7 cellular contexts compared by ENCODE assay signal in genomic region chr7:66481229-66481628, GRCh38.
DNase-seq lines count a peak whose midpoint lies in the region; FAIRE-seq and TF ChIP-seq lines count a peak whose summit lies in the region.
"Not testable (repeated sequence)": the region's sequence is repeated elsewhere in the genome, so short reads cannot be mapped to it uniquely, and the experiment has no call there.

No MANE protein-coding gene starts in this region.

- not testable (repeated sequence) for H3K36me3 ChIP-seq in bronchial epithelial cell (ENCODE audit: control insufficient read depth, insufficient read depth, low read length); esophagus (ENCODE audit: control insufficient read depth in 2 of 2, insufficient read depth in 2 of 2, low read length in 1 of 2); keratinocyte (ENCODE audit: control insufficient read depth in 2 of 2, extremely low read depth in 1 of 2, insufficient read depth in 2 of 2, low read length in 2 of 2); smooth muscle cell (ENCODE audit: low read depth)
- peaks cover 0 to 76% (median 8%) of the 10 kb centered on the region in 3 donors for H3K36me3 ChIP-seq in esophagus squamous epithelium

- TF ChIP-seq POLR2A in esophagus squamous epithelium (IDR thresholded peaks at IDR 0.05) = not testable (repeated sequence)

- not testable (repeated sequence) for H3K27me3 ChIP-seq in bronchial epithelial cell (ENCODE audit: control insufficient read depth, insufficient read depth, low read length); esophagus (ENCODE audit: control insufficient read depth in 1 of 2, insufficient read depth in 2 of 2, low read length in 2 of 2); esophagus squamous epithelium; keratinocyte (ENCODE audit: control insufficient read depth, extremely low read depth, insufficient read depth, low read length); smooth muscle cell (ENCODE audit: low read depth)

- H3K27me3 Mint-ChIP-seq in activated CD4-positive, alpha-beta T cell treated with anti-CD3 and anti-CD28 coated beads, Interleukin-2, amount 10 ng/mL, durations not matched to agents 24 days and 14 days = not testable (repeated sequence)

- H3K4me1 ChIP-seq in esophagus (ENCODE audit: control insufficient read depth in 2 of 2, insufficient read depth in 2 of 2, low read length in 1 of 2); esophagus squamous epithelium; keratinocyte (ENCODE audit: control insufficient read depth, extremely low read depth, insufficient read depth, low read length); smooth muscle cell (ENCODE audit: low read depth): not testable (repeated sequence)

- not testable (repeated sequence) for H3K4me2 ChIP-seq in keratinocyte (ENCODE audit: control insufficient read depth, extremely low read depth, insufficient read depth, low read depth, low read length); smooth muscle cell

- not testable (repeated sequence) for H3K9me1 ChIP-seq in keratinocyte (ENCODE audit: control insufficient read depth, extremely low read depth, insufficient read depth, low read length)

- not testable (repeated sequence) for H3K9me3 Mint-ChIP-seq in activated CD4-positive, alpha-beta T cell treated with anti-CD3 and anti-CD28 coated beads, Interleukin-2, amount 10 ng/mL, durations not matched to agents 24 days and 14 days

- peak overlapping the region; percentile 2 for H3K27ac Mint-ChIP-seq in activated CD4-positive, alpha-beta T cell treated with anti-CD3 and anti-CD28 coated beads, Interleukin-2, amount 10 ng/mL, durations not matched to agents 24 days and 14 days

- peak overlapping the region; percentile 42 to 75 for H3K27ac ChIP-seq in esophagus (ENCODE audit: low read depth in 2 of 2, low read length in 1 of 2)
- H3K27ac ChIP-seq in esophagus squamous epithelium = peak overlapping the region in 3 of 4 donors; percentile 52 to 82 (median 67)
- H3K27ac ChIP-seq in keratinocyte (ENCODE audit: control insufficient read depth, insufficient read depth, low read length) = peak overlapping the region; percentile 31
- peak overlapping the region; percentile 11 for H3K27ac ChIP-seq in smooth muscle cell (ENCODE audit: low read depth)

- 71% methylated on average over 1 of the region's 1 CpG for WGBS in esophagus, 2 donors
- 73 to 80% methylated on average over 1 of the region's 1 CpG for WGBS in esophagus squamous epithelium, 2 donors
- WGBS in smooth muscle cell (ENCODE audit: low lambda C conversion rate) = 92% methylated on average over 1 of the region's 1 CpG

- intact Hi-C loops in activated CD4-positive, alpha-beta T cell treated with anti-CD3 and anti-CD28 coated beads, Interleukin-2, amount 10 ng/mL, durations not matched to agents 24 days and 14 days (cut with micrococcal nuclease); esophagus squamous epithelium (cut with DNase I): not testable (repeated sequence)

- H3K9ac ChIP-seq in keratinocyte (ENCODE audit: control insufficient read depth, extremely low read depth, insufficient read depth, low read length); smooth muscle cell (ENCODE audit: low read depth): not testable (repeated sequence)

- not testable (repeated sequence) for H3K4me3 ChIP-seq in bronchial epithelial cell (ENCODE audit: low read depth, low read length); epithelial cell of esophagus (ENCODE audit: low read length); esophagus (ENCODE audit: low read depth in 1 of 2, low read length in 2 of 2); esophagus squamous epithelium; keratinocyte (ENCODE audit: control insufficient read depth in 2 of 3, extremely low read depth in 1 of 3, insufficient read depth in 2 of 3, low read depth in 1 of 3, low read length in 3 of 3); smooth muscle cell

- not testable (repeated sequence) for H3K79me2 ChIP-seq in keratinocyte (ENCODE audit: control insufficient read depth, insufficient read depth, low read length); smooth muscle cell (ENCODE audit: low read depth)

- FAIRE-seq in bronchial epithelial cell (lab: Jason Lieb, UNC) = peak; percentile 88
- peak; percentile 74 for FAIRE-seq in keratinocyte (lab: Jason Lieb, UNC)

- DNase-seq in activated CD4-positive, alpha-beta T cell treated with anti-CD3 and anti-CD28 coated beads, Interleukin-2, amount 10 ng/mL, durations not matched to agents 24 days and 14 days; esophagus squamous epithelium (lab: John Stamatoyannopoulos, UW); keratinocyte (ENCODE audit: low read depth, low spot score); smooth muscle cell (lab: John Stamatoyannopoulos, UW; ENCODE audit: unreplicated experiment): not testable (repeated sequence)
- DNase-seq in bronchial epithelial cell (ENCODE audit: low read depth) (peak; percentile 43), epithelial cell of esophagus (ENCODE audit: low read depth) (peak; percentile 75)

- H3K4me1 Mint-ChIP-seq in activated CD4-positive, alpha-beta T cell treated with anti-CD3 and anti-CD28 coated beads, Interleukin-2, amount 10 ng/mL, durations not matched to agents 24 days and 14 days = not testable (repeated sequence)

- H2AFZ ChIP-seq in keratinocyte (ENCODE audit: control insufficient read depth, low read length); smooth muscle cell (ENCODE audit: low read depth): not testable (repeated sequence)

- dilution Hi-C loops in keratinocyte (cut with MboI; ENCODE audit: extremely low pct_ligation_motif_present, low sequenced_read_pairs) = not testable (repeated sequence)

- H4K20me1 ChIP-seq in keratinocyte (ENCODE audit: control insufficient read depth, extremely low read depth, insufficient read depth, low read length); smooth muscle cell (ENCODE audit: low read depth): not testable (repeated sequence)

- not testable (repeated sequence) for H3K9me3 ChIP-seq in esophagus (ENCODE audit: control insufficient read depth in 2 of 2, insufficient read depth in 1 of 2, low read depth in 1 of 2, low read length in 1 of 2); esophagus squamous epithelium; keratinocyte (ENCODE audit: control insufficient read depth, low read depth, low read length); smooth muscle cell (replicated peaks; ENCODE audit: low read depth)

- H3F3A ChIP-seq in smooth muscle cell (ENCODE audit: low read depth) = not testable (repeated sequence)

- H3K36me3 Mint-ChIP-seq in activated CD4-positive, alpha-beta T cell treated with anti-CD3 and anti-CD28 coated beads, Interleukin-2, amount 10 ng/mL, durations not matched to agents 24 days and 14 days (ENCODE audit: low read depth) = peaks cover 27% of the 10 kb centered on the region

- not testable (repeated sequence) for H3K4me3 Mint-ChIP-seq in activated CD4-positive, alpha-beta T cell treated with anti-CD3 and anti-CD28 coated beads, Interleukin-2, amount 10 ng/mL, durations not matched to agents 24 days and 14 days

- not testable (repeated sequence) for TF ChIP-seq CTCF in bronchial epithelial cell (IDR thresholded peaks at IDR 0.05; ENCODE audit: insufficient read depth, low read length, severe bottlenecking); epithelial cell of esophagus (IDR thresholded peaks at IDR 0.05; ENCODE audit: insufficient read depth, low read depth, low read length, missing control alignments); esophagus squamous epithelium (IDR thresholded peaks at IDR 0.05); keratinocyte (optimal IDR thresholded peaks at IDR 0.05 in 1 of 3, IDR thresholded peaks at IDR 0.05 in 1 of 3, conservative IDR thresholded peaks at IDR 0.05 in 1 of 3; ENCODE audit: extremely low read depth in 1 of 3, insufficient read depth in 2 of 3, low read length in 3 of 3); smooth muscle cell (IDR thresholded peaks at IDR 0.05; ENCODE audit: borderline replicate concordance, insufficient read depth, poor library complexity, severe bottlenecking)

Comparison
In these comparisons a context has a peak if more than half of its experiments do, and no peak if none do; other contexts are left out.
1. H3K27ac ChIP-seq: peak in every context shown above with its lines; median percentile 67 in esophagus squamous epithelium; 58 in esophagus; 31 in keratinocyte; 11 in smooth muscle cell.